In genomic region chr1:21324368-21325137, GRCh38 we compare ENCODE assay signal across 1 cellular context.
TF ChIP-seq lines count a peak whose summit lies in the region.

No MANE protein-coding gene starts in this region.

TF ChIP-seq in HepG2, 621 proteins besides CTCF, POLR2A, EP300 and RAD21 (continued from another document):
- TF ChIP-seq TIGD3 (CRISPR knock-in tag; IDR thresholded peaks at IDR 0.05; ENCODE audit: borderline replicate concordance): no peak
- TF ChIP-seq TBL1XR1 (IDR thresholded peaks at IDR 0.05; ENCODE audit: borderline replicate concordance, low read length, partially characterized antibody): no peak
- TF ChIP-seq RBM39 (IDR thresholded peaks at IDR 0.05; ENCODE audit: low read depth, low read length, poor library complexity, severe bottlenecking): no peak
- TF ChIP-seq USF2 (IDR thresholded peaks at IDR 0.05; ENCODE audit: low read depth, low read length): no peak
- no peak for TF ChIP-seq USF2 (CRISPR knock-in tag; IDR thresholded peaks at IDR 0.05; ENCODE audit: borderline replicate concordance)
- no peak for TF ChIP-seq ATF4 (CRISPR knock-in tag; IDR thresholded peaks at IDR 0.05)
- TF ChIP-seq XBP1 (CRISPR knock-in tag; IDR thresholded peaks at IDR 0.05): no peak
- TF ChIP-seq ZNF710 (CRISPR knock-in tag; IDR thresholded peaks at IDR 0.05; ENCODE audit: borderline replicate concordance): no peak; the same call in 1 of the 2 replicates
- TF ChIP-seq AKAP8 (CRISPR knock-in tag; IDR thresholded peaks at IDR 0.05): no peak
- TF ChIP-seq SMC3 (IDR thresholded peaks at IDR 0.05; ENCODE audit: low read length): no peak
- no peak for TF ChIP-seq NFE2 (CRISPR knock-in tag; IDR thresholded peaks at IDR 0.05)
- TF ChIP-seq ZNF18 (CRISPR knock-in tag; IDR thresholded peaks at IDR 0.05; ENCODE audit: insufficient replicate concordance): no peak
